ENCODE assay signal across 35 cellular contexts in the genomic region with DNA sequence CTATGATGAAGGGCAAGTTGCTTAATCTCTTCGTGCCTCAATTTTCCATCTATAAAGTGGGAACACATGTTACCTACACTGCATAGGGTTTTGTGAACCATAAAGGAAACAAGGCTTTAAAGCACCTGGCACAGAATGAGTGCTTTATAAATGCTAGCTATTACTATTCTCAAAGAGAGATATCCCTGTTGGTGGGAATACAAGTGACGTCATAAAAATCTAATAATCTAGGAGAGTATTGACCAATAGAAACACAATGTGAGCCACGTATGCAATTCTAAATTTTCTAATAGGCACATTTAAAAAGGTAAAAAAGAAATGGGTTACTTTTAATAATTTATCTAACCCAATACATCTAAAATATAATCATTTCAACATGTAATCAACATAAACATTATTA.
DNase-seq lines count a peak whose midpoint lies in the region; ATAC-seq, FAIRE-seq and TF ChIP-seq lines count a peak whose summit lies in the region.
"Had no signal": no experiment of that assay in that cellular context is flagged by ENCODE, and none has a peak within 500 bp of the region (broad histone marks: within the 10 kb centered on the region; RNA-seq: fewer than 3 reads in every experiment).

No MANE protein-coding gene starts in this region.

- H3K9ac ChIP-seq in HepG2 (ENCODE audit: insufficient read depth, low read depth, low read length) (no peak overlapping the region), GM12878 (ENCODE audit: control insufficient read depth, insufficient read depth, low read length) (no peak overlapping the region), K562 (ENCODE audit: insufficient read depth in 1 of 2, low read depth in 2 of 2, low read length in 2 of 2) (no peak overlapping the region)
- H3K9ac ChIP-seq: BLaER1; BLaER1 treated with 17β-estradiol and CSF1 and Interleukin-3, amounts not matched to agents 10 nM and 100 nM had no signal

- no peaks in the 10 kb centered on the region for H3K79me2 ChIP-seq in HepG2 (ENCODE audit: insufficient read depth, low read length)
- no peaks in the 10 kb centered on the region for H3K79me2 ChIP-seq in GM12878 (ENCODE audit: control insufficient read depth, insufficient read depth, low read length)
- no peaks in the 10 kb centered on the region for H3K79me2 ChIP-seq in K562 (ENCODE audit: control insufficient read depth, insufficient read depth, low read length)

- H3K4me2 ChIP-seq in HepG2 (ENCODE audit: low read depth, low read length): no peak overlapping the region
- H3K4me2 ChIP-seq in GM12878 (ENCODE audit: control insufficient read depth, insufficient read depth): no peak overlapping the region
- no peak overlapping the region for H3K4me2 ChIP-seq in K562 (ENCODE audit: insufficient read depth, low read length)
- H3K4me2 ChIP-seq: A549; BLaER1; BLaER1 treated with 17β-estradiol and CSF1 and Interleukin-3, amounts not matched to agents 10 nM and 100 nM had no signal

- no peak for DNase-seq in HepG2 (ENCODE audit: low spot score)
- DNase-seq in right lobe of liver: no peak
- no peak for DNase-seq in GM12878 (ENCODE audit: low read depth, low spot score)
- DNase-seq in K562 (ENCODE audit: extremely low read depth in 1 of 4, low spot score in 3 of 4): no peak
- no peak for DNase-seq in GM19239 (ENCODE audit: insufficient read length, low spot score)
- no peak for DNase-seq in DMS153 treated with DMSO at 0.1 percent for 48 hours (lab: John Stamatoyannopoulos, UW; ENCODE audit: unreplicated experiment)
- no peak for DNase-seq in sigmoid colon
- DNase-seq: 8988T; ACHN; AML-193; BE2C; C1 segment of cervical spinal cord; Caco-2; Calu3; CD4-positive, alpha-beta memory T cell; CD4-positive, alpha-beta T cell; CD4-positive, CD25-positive, alpha-beta regulatory T cell; CD8-positive, alpha-beta memory T cell; CD8-positive, alpha-beta T cell; COR-L47; DMS 273 treated with DMSO at 0.1 percent for 48 hours; DMS153; DMS53; DMS79; DMS79 treated with DMSO at 0.1 percent for 48 hours; DND-41; EL had no signal

- intact Hi-C loops in HepG2 (cut with micrococcal nuclease; ENCODE audit: unreplicated experiment) (no loop called here), right lobe of liver (cut with DNase I) (no loop called here), GM12878 (cut with micrococcal nuclease; ENCODE audit: unreplicated experiment) (no loop called here), K562 (cut with micrococcal nuclease) (no loop called here), sigmoid colon (cut with DNase I) (no loop called here)

- CTCF ChIA-PET in HepG2 (lab: Yijun Ruan, JAX; ENCODE audit: low intra/inter-chr PET ratio, low total read pairs) (no interaction called here), HEK293 (lab: Yijun Ruan, JAX) (no interaction called here), GM12878 (lab: Yijun Ruan, JAX) (no interaction called here), K562 (lab: Yijun Ruan, JAX; ENCODE audit: low intra/inter-chr PET ratio) (no interaction called here)

- H3K4me1 ChIP-seq in HepG2 (ENCODE audit: insufficient read depth, low read length) (no peaks in the 10 kb centered on the region), right lobe of liver (no peaks in the 10 kb centered on the region), HEK293 (ENCODE audit: control insufficient read depth, insufficient read depth, low read length) (no peaks in the 10 kb centered on the region), GM12878 (ENCODE audit: control insufficient read depth, insufficient read depth, low read length) (no peaks in the 10 kb centered on the region), K562 (replicated peaks in 1 of 2; ENCODE audit: control insufficient read depth in 2 of 2, insufficient read depth in 2 of 2, low read length in 2 of 2) (no peaks in the 10 kb centered on the region), sigmoid colon (no peaks in the 10 kb centered on the region)
- H3K4me1 ChIP-seq: A549; BE2C; BLaER1; BLaER1 treated with 17β-estradiol and CSF1 and Interleukin-3, amounts not matched to agents 10 nM and 100 nM; Caco-2 had no signal

- in situ Hi-C loops in HepG2 (cut with HindIII; ENCODE audit: extremely low pct_ligation_motif_present, low pct_unique_long_range_greater_than_20kb) (no loop called here), GM12878 (cut with MboI) (no loop called here), K562 (cut with MboI) (no loop called here)

- TF ChIP-seq EP300 in HepG2 (IDR thresholded peaks at IDR 0.05; ENCODE audit: low read depth in 2 of 2, low read length in 2 of 2) (no peak), HepG2 (CRISPR knock-in tag; IDR thresholded peaks at IDR 0.05; ENCODE audit: borderline replicate concordance) (no peak), GM12878 (IDR thresholded peaks at IDR 0.05; ENCODE audit: borderline replicate concordance in 1 of 2, control insufficient read depth in 1 of 2, low read depth in 2 of 2, low read length in 2 of 2) (no peak), K562 (IDR thresholded peaks at IDR 0.05; ENCODE audit: low read length) (no peak), sigmoid colon (IDR thresholded peaks at IDR 0.05) (no peak)

- no peak for ATAC-seq in HepG2
- no peak for ATAC-seq in right lobe of liver
- no peak for ATAC-seq in GM12878
- no peak for ATAC-seq in K562
- ATAC-seq: A549; CD8-positive, alpha-beta T cell had no signal

- H3K9me1 ChIP-seq in K562 (ENCODE audit: control insufficient read depth, insufficient read depth, low read length): no peaks in the 10 kb centered on the region

- H3K9me3 ChIP-seq in HepG2 (ENCODE audit: low read length) (peaks cover 31% of the 10 kb centered on the region), right lobe of liver (no peaks in the 10 kb centered on the region), HEK293 (ENCODE audit: control insufficient read depth, insufficient read depth, low read depth, low read length) (no peaks in the 10 kb centered on the region), GM12878 (replicated peaks; ENCODE audit: control insufficient read depth, insufficient read depth, low read length) (no peaks in the 10 kb centered on the region), K562 (replicated peaks; ENCODE audit: control insufficient read depth, insufficient read depth, low read depth, low read length) (no peaks in the 10 kb centered on the region), sigmoid colon (no peaks in the 10 kb centered on the region)
- H3K9me3 ChIP-seq: A549; BE2C; BLaER1; BLaER1 treated with 17β-estradiol and CSF1 and Interleukin-3, amounts not matched to agents 10 nM and 100 nM; Caco-2 had no signal

- H3K36me3 ChIP-seq in HepG2 (replicated peaks in 1 of 2; ENCODE audit: control insufficient read depth in 1 of 2, insufficient read depth in 2 of 2, low read length in 2 of 2) (no peaks in the 10 kb centered on the region), right lobe of liver (no peaks in the 10 kb centered on the region), HEK293 (ENCODE audit: control insufficient read depth in 2 of 2, insufficient read depth in 1 of 2, low read length in 2 of 2) (no peaks in the 10 kb centered on the region), GM12878 (ENCODE audit: control insufficient read depth in 2 of 2, insufficient read depth in 2 of 2, low read length in 1 of 2) (no peaks in the 10 kb centered on the region), K562 (ENCODE audit: control insufficient read depth, insufficient read depth, low read length) (no peaks in the 10 kb centered on the region), sigmoid colon (no peaks in the 10 kb centered on the region)
- H3K36me3 ChIP-seq: BE2C; BLaER1; BLaER1 treated with 17β-estradiol and CSF1 and Interleukin-3, amounts not matched to agents 10 nM and 100 nM had no signal

- no TSS peak for BruUV-seq in HepG2 (replicated peaks; lab: Mats Ljungman, UMichigan)
- no TSS peak for BruUV-seq in GM12878 (replicated peaks; lab: Mats Ljungman, UMichigan)
- no TSS peak for BruUV-seq in K562 (replicated peaks; lab: Mats Ljungman, UMichigan)

- H3K4me3 ChIP-seq in HepG2 (replicated peaks in 1 of 3; ENCODE audit: insufficient read depth in 1 of 3, low read depth in 2 of 3, low read length in 3 of 3): no peak overlapping the region
- H3K4me3 ChIP-seq in right lobe of liver: no peak overlapping the region
- H3K4me3 ChIP-seq in HEK293 (ENCODE audit: low read depth, low read length): no peak overlapping the region
- H3K4me3 ChIP-seq in GM12878: no peak overlapping the region
- no peak overlapping the region for H3K4me3 ChIP-seq in K562
- no peak overlapping the region for H3K4me3 ChIP-seq in sigmoid colon
- H3K4me3 ChIP-seq: A549; BLaER1; BLaER1 treated with 17β-estradiol and CSF1 and Interleukin-3, amounts not matched to agents 10 nM and 100 nM had no signal

- TF ChIP-seq POLR2A in HepG2 (IDR thresholded peaks at IDR 0.05; ENCODE audit: insufficient read depth in 1 of 2, low read depth in 2 of 2, low read length in 2 of 2): no peak
- no peak for TF ChIP-seq POLR2A in right lobe of liver (IDR thresholded peaks at IDR 0.05)
- TF ChIP-seq POLR2A in GM12878 (IDR thresholded peaks at IDR 0.05; ENCODE audit: low read depth, low read length): no peak
- TF ChIP-seq POLR2A in K562 (conservative IDR thresholded peaks at IDR 0.05): no peak
- TF ChIP-seq POLR2A in sigmoid colon (IDR thresholded peaks at IDR 0.05): no peak

- no peak for TF ChIP-seq CTCF in HepG2 (CRISPR knock-in tag; IDR thresholded peaks at IDR 0.05)
- no peak for TF ChIP-seq CTCF in right lobe of liver (IDR thresholded peaks at IDR 0.05)
- no peak for TF ChIP-seq CTCF in HEK293 (tag by site-specific recombination; IDR thresholded peaks at IDR 0.05)
- no peak for TF ChIP-seq CTCF in GM12878 (IDR thresholded peaks at IDR 0.05 in 2 of 3, conservative IDR thresholded peaks at IDR 0.05 in 1 of 3; ENCODE audit: control insufficient read depth in 2 of 3, extremely low read depth in 1 of 3, insufficient read depth in 1 of 3, low read depth in 3 of 3, low read length in 3 of 3)
- TF ChIP-seq CTCF in K562 (IDR thresholded peaks at IDR 0.05 in 2 of 3, conservative IDR thresholded peaks at IDR 0.05 in 1 of 3; ENCODE audit: insufficient read depth in 2 of 3, low read depth in 1 of 3, low read length in 3 of 3): no peak
- no peak for TF ChIP-seq CTCF in sigmoid colon (IDR thresholded peaks at IDR 0.05)

- WGBS in HepG2 (ENCODE audit: low lambda C conversion rate): 4% methylated on average over 3 of the region's 3 CpGs
- 40% methylated on average over 3 of the region's 3 CpGs for WGBS in right lobe of liver (ENCODE audit: insufficient coverage, low coverage, low lambda C conversion rate, missing lambda C conversion rate)
- 16% methylated on average over 3 of the region's 3 CpGs for WGBS in GM12878 (ENCODE audit: insufficient coverage, insufficient replicate concordance, low lambda C conversion rate, missing lambda C conversion rate)
- WGBS in K562 (ENCODE audit: insufficient coverage, low coverage, missing lambda C conversion rate): 0% methylated on average over 3 of the region's 3 CpGs
- WGBS in sigmoid colon, 2 donors: 66 to 85% methylated on average over 3 of the region's 3 CpGs

- H2AFZ ChIP-seq in HepG2 (ENCODE audit: low read length): no peak overlapping the region
- no peak overlapping the region for H2AFZ ChIP-seq in GM12878 (ENCODE audit: control insufficient read depth, low read depth, low read length)
- H2AFZ ChIP-seq in K562 (ENCODE audit: low read depth, low read length): no peak overlapping the region

- no peak for TF ChIP-seq RAD21 in HepG2 (CRISPR knock-in tag; IDR thresholded peaks at IDR 0.05)
- TF ChIP-seq RAD21 in GM12878 (IDR thresholded peaks at IDR 0.05; ENCODE audit: insufficient read depth, low read depth, low read length): no peak
- no peak for TF ChIP-seq RAD21 in K562 (CRISPR knock-in tag; conservative IDR thresholded peaks at IDR 0.05 in 1 of 2, IDR thresholded peaks at IDR 0.05 in 1 of 2)

- H4K20me1 ChIP-seq in HepG2 (ENCODE audit: insufficient read depth, low read length): no peaks in the 10 kb centered on the region
- no peaks in the 10 kb centered on the region for H4K20me1 ChIP-seq in GM12878 (ENCODE audit: control insufficient read depth, insufficient read depth)
- no peaks in the 10 kb centered on the region for H4K20me1 ChIP-seq in K562 (replicated peaks; ENCODE audit: control insufficient read depth, insufficient read depth, low read length)
- H4K20me1 ChIP-seq: BLaER1; BLaER1 treated with 17β-estradiol and CSF1 and Interleukin-3, amounts not matched to agents 10 nM and 100 nM had no signal

- SMC1A ChIA-PET in GM12878 (lab: Charles Lee; ENCODE audit: uncharacterized antibody, unreplicated experiment): no interaction called here

- FAIRE-seq in HepG2 (lab: Jason Lieb, UNC): no peak
- no peak for FAIRE-seq in GM12878 (lab: Jason Lieb, UNC)
- no peak for FAIRE-seq in K562 (lab: Jason Lieb, UNC)
- no peak for FAIRE-seq in GM19239 (lab: Jason Lieb, UNC)
- FAIRE-seq: A204.1, A549, D721Med had no signal

- POLR2A ChIA-PET in HepG2 (lab: Yijun Ruan, JAX): no interaction called here
- POLR2A ChIA-PET in HEK293 (lab: Yijun Ruan, JAX): no interaction called here
- POLR2A ChIA-PET in GM12878 (lab: Charles Lee): no interaction called here
- POLR2A ChIA-PET in K562 (lab: Yijun Ruan, JAX): no interaction called here

- H3K27me3 ChIP-seq in HepG2 (ENCODE audit: control insufficient read depth in 1 of 2, insufficient read depth in 2 of 2, low read length in 2 of 2): no peaks in the 10 kb centered on the region
- no peaks in the 10 kb centered on the region for H3K27me3 ChIP-seq in right lobe of liver
- no peaks in the 10 kb centered on the region for H3K27me3 ChIP-seq in GM12878 (replicated peaks in 1 of 2; ENCODE audit: control insufficient read depth in 2 of 2, insufficient read depth in 2 of 2, low read length in 1 of 2)
- no peaks in the 10 kb centered on the region for H3K27me3 ChIP-seq in K562 (ENCODE audit: control insufficient read depth in 2 of 2, insufficient read depth in 2 of 2, low read length in 2 of 2)
- no peaks in the 10 kb centered on the region for H3K27me3 ChIP-seq in sigmoid colon
- H3K27me3 ChIP-seq: BE2C; BLaER1; BLaER1 treated with 17β-estradiol and CSF1 and Interleukin-3, amounts not matched to agents 10 nM and 100 nM had no signal

- RAD21 ChIA-PET in GM12878 (lab: Charles Lee; ENCODE audit: unreplicated experiment): no interaction called here

- H3K27ac ChIP-seq in HepG2 (ENCODE audit: extremely low read length, insufficient read depth, low read length) (no peak overlapping the region), right lobe of liver (no peak overlapping the region), HEK293 (ENCODE audit: extremely low read depth, low read depth, low read length) (no peak overlapping the region), GM12878 (ENCODE audit: control insufficient read depth, insufficient read depth) (no peak overlapping the region), K562 (ENCODE audit: extremely low read depth, low read depth, low read length) (no peak overlapping the region), sigmoid colon (no peak overlapping the region)
- H3K27ac ChIP-seq: 22Rv1; A549; BLaER1; BLaER1 treated with 17β-estradiol and CSF1 and Interleukin-3, amounts not matched to agents 10 nM and 100 nM; C4-2B had no signal
